22 cellular contexts compared by ENCODE assay signal in the genomic region with DNA sequence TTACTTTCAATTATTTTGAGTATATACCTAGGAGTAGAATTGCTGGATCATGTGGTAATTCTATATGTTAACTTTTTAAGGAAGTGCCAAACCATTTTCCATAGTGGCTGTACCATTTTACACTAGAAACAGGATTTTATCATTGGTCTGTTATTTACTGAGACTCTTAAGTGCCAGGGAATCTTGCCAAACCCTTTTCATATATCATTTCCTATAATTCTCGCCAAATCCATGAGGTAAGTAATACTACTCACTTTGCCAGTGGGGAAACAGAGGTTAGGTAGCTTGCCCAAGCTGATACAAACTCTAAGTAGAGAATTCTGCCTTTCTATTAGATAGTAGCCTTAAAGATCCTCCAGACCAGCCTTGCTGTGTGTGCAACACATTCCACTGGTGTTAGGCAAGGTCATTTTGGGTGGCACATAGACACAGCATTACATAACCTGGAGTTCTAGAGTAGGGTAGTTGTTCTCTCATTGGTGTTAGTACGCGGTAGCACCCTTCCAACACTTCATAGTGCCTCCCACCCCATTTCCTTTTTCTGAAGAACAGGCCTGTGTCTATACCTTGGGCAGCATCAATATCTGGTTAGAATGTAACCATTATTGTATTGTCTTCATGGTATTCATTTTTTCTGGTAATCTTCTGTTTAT.
A peak's percentile ranks its signal among the peaks of the same experiment; 100 is the strongest.
DNase-seq lines count a peak whose midpoint lies in the region; ATAC-seq, FAIRE-seq and TF ChIP-seq lines count a peak whose summit lies in the region.
"Had no signal": no experiment of that assay in that cellular context is flagged by ENCODE, and none has a peak within 500 bp of the region (broad histone marks: within the 10 kb centered on the region; RNA-seq: fewer than 3 reads in every experiment).

No MANE protein-coding gene starts in this region.

- ATAC-seq in naive B cell (ENCODE audit: low read depth in 2 of 2) (no peak), HG02642 (IDR thresholded peaks at IDR 0.05; ENCODE audit: poor library complexity, unreplicated experiment) (no peak), GM18505 (IDR thresholded peaks at IDR 0.05; ENCODE audit: unreplicated experiment) (no peak)

- no peaks in the 10 kb centered on the region for H3K9me3 Mint-ChIP-seq in naive B cell
- no peaks in the 10 kb centered on the region for H3K9me3 Mint-ChIP-seq in MCF 10A (ENCODE audit: unreplicated experiment)
- H3K9me3 Mint-ChIP-seq: nephron progenitor cell had no signal

- peaks cover 10 to 99% (median 54%) of the 10 kb centered on the region in 11 experiments; a peak in 21 of 22 replicates for H4K20me1 ChIP-seq in BLaER1 treated with 17β-estradiol and CSF1 and Interleukin-3, amounts not matched to agents 10 nM and 100 nM
- H4K20me1 ChIP-seq in endothelial cell of umbilical vein (replicated peaks; ENCODE audit: control insufficient read depth, extremely low read depth, insufficient read depth, low read length): peaks cover 10% of the 10 kb centered on the region

- peaks cover 75 to 100% (median 91%) of the 10 kb centered on the region in 10 experiments for H3K4me1 ChIP-seq in BLaER1 treated with 17β-estradiol and CSF1 and Interleukin-3, amounts not matched to agents 10 nM and 100 nM
- peaks cover 35% of the 10 kb centered on the region for H3K4me1 ChIP-seq in endothelial cell of umbilical vein (ENCODE audit: control insufficient read depth, extremely low read depth, insufficient read depth, low read length)

- peaks cover 90% of the 10 kb centered on the region for H3K79me2 ChIP-seq in endothelial cell of umbilical vein (ENCODE audit: control insufficient read depth, insufficient read depth, low read length)

- DNase-seq in LNCaP clone FGC (ENCODE audit: low read depth) (peak; percentile 55), endothelial cell of umbilical vein (ENCODE audit: low read depth, low spot score) (peak; percentile 66), naive B cell (no peak), MCF 10A (ENCODE audit: unreplicated experiment) (no peak), UCSD-AML1 (lab: John Stamatoyannopoulos, UW; ENCODE audit: unreplicated experiment) (no peak)
- DNase-seq: activated CD4-positive, alpha-beta T cell treated with anti-CD3 and anti-CD28 coated beads, Interleukin-2, amount 50 U/mL, for 48 hours; activated naive CD4-positive, alpha-beta T cell treated with Interleukin-2 at 50 U/mL for 16 hours; cerebellar nuclear complex; DMS79 treated with DMSO at 0.1 percent for 48 hours; effector memory CD4-positive, alpha-beta T cell; mesenchymal stem cell; NCI-H1092; NCI-H2081 treated with DMSO at 0.1 percent for 48 hours; NCI-H524 treated with DMSO at 0.1 percent for 48 hours; nephron progenitor cell; spleen; substantia nigra had no signal

- dilution Hi-C loops in endothelial cell of umbilical vein (cut with MboI; ENCODE audit: extremely low pct_ligation_motif_present, low sequenced_read_pairs): no loop called here

- H3K36me3 Mint-ChIP-seq in naive B cell: no peaks in the 10 kb centered on the region
- H3K36me3 Mint-ChIP-seq in MCF 10A (ENCODE audit: insufficient read depth, unreplicated experiment): peaks cover 6% of the 10 kb centered on the region

- no peak overlapping the region for H2AFZ ChIP-seq in endothelial cell of umbilical vein (ENCODE audit: low read depth, low read length)

- TF ChIP-seq CTCF in LNCaP clone FGC (IDR thresholded peaks at IDR 0.05; ENCODE audit: control insufficient read depth, extremely low read depth, insufficient read depth): no peak
- no peak for TF ChIP-seq CTCF in endothelial cell of umbilical vein (IDR thresholded peaks at IDR 0.05; ENCODE audit: extremely low read depth in 1 of 2, insufficient read depth in 1 of 2, low read depth in 1 of 2, low read length in 2 of 2)
- TF ChIP-seq CTCF in MCF 10A (IDR thresholded peaks at IDR 0.05; ENCODE audit: unreplicated experiment): no peak

- H3K27ac ChIP-seq in BLaER1 treated with 17β-estradiol and CSF1 and Interleukin-3, amounts not matched to agents 10 nM and 100 nM: peak overlapping the region in 2 of 11 experiments; percentile 14 to 87; a peak in 4 of 22 replicates
- H3K27ac ChIP-seq in endothelial cell of umbilical vein (ENCODE audit: insufficient read depth, low read depth, low read length): no peak overlapping the region
- H3K27ac ChIP-seq: prostate gland, spleen had no signal

- POLR2A ChIA-PET in endothelial cell of umbilical vein (lab: Charles Lee): no interaction called here
- POLR2A ChIA-PET in MCF 10A (lab: Yijun Ruan, JAX): interaction anchor here (1.0 to 1.2 kb wide), 2 partner anchors 37 to 102 kb away, joined by 3 read pairs; no protein-coding TSS in a partner anchor

- no peak for FAIRE-seq in endothelial cell of umbilical vein (lab: Jason Lieb, UNC)
- FAIRE-seq: islet of Langerhans had no signal

- H3K36me3 ChIP-seq in BLaER1 treated with 17β-estradiol and CSF1 and Interleukin-3, amounts not matched to agents 10 nM and 100 nM: peaks cover 0 to 44% (median 9%) of the 10 kb centered on the region in 11 experiments; a peak in 10 of 22 replicates
- no peaks in the 10 kb centered on the region for H3K36me3 ChIP-seq in endothelial cell of umbilical vein (ENCODE audit: control insufficient read depth in 2 of 2, extremely low read depth in 1 of 2, insufficient read depth in 2 of 2, low read length in 2 of 2)
- H3K36me3 ChIP-seq: prostate gland, spleen had no signal

- intact Hi-C loops in endothelial cell of umbilical vein (cut with micrococcal nuclease) (no loop called here), MCF 10A (cut with micrococcal nuclease) (no loop called here)

- H3K27ac Mint-ChIP-seq in naive B cell (peak overlapping the region in 4 of 6 donors; percentile 3 to 87 (median 54)), MCF 10A (ENCODE audit: low read depth, unreplicated experiment) (no peak overlapping the region)
- H3K27ac Mint-ChIP-seq: nephron progenitor cell had no signal

- H3K27me3 Mint-ChIP-seq in naive B cell (no peaks in the 10 kb centered on the region), MCF 10A (ENCODE audit: insufficient read depth, unreplicated experiment) (no peaks in the 10 kb centered on the region)

- H3K9me1 ChIP-seq in endothelial cell of umbilical vein (replicated peaks; ENCODE audit: control insufficient read depth, extremely low read depth, insufficient read depth, low read length): no peaks in the 10 kb centered on the region

- H3K4me2 ChIP-seq in BLaER1 treated with 17β-estradiol and CSF1 and Interleukin-3, amounts not matched to agents 10 nM and 100 nM: peak overlapping the region in 8 of 11 experiments; percentile 1 to 95 (median 84); a peak in 8 of 22 replicates
- no peak overlapping the region for H3K4me2 ChIP-seq in endothelial cell of umbilical vein (ENCODE audit: insufficient read depth, low read length)

- BruUV-seq in endothelial cell of umbilical vein (replicated peaks; lab: Mats Ljungman, UMichigan) (no TSS peak), MCF 10A (replicated peaks; lab: Mats Ljungman, UMichigan) (no TSS peak)

- no peak overlapping the region for H3K4me3 Mint-ChIP-seq in naive B cell
- no peak overlapping the region for H3K4me3 Mint-ChIP-seq in MCF 10A (ENCODE audit: unreplicated experiment)
- H3K4me3 Mint-ChIP-seq: nephron progenitor cell had no signal

- no peak overlapping the region for H3K9ac ChIP-seq in BLaER1 treated with 17β-estradiol and CSF1 and Interleukin-3, amounts not matched to agents 10 nM and 100 nM
- no peak overlapping the region for H3K9ac ChIP-seq in endothelial cell of umbilical vein (replicated peaks; ENCODE audit: extremely low read depth, insufficient read depth, low read length)

- H3K4me1 Mint-ChIP-seq in naive B cell: peaks cover 71 to 88% (median 78%) of the 10 kb centered on the region in 3 donors
- H3K4me1 Mint-ChIP-seq in MCF 10A (ENCODE audit: insufficient read depth, unreplicated experiment): peaks cover 22% of the 10 kb centered on the region

- no peak overlapping the region for H3K4me3 ChIP-seq in BLaER1 treated with 17β-estradiol and CSF1 and Interleukin-3, amounts not matched to agents 10 nM and 100 nM
- no peak overlapping the region for H3K4me3 ChIP-seq in LNCaP clone FGC (ENCODE audit: low read depth, low read length)
- no peak overlapping the region for H3K4me3 ChIP-seq in endothelial cell of umbilical vein (replicated peaks in 1 of 3; ENCODE audit: insufficient read depth in 1 of 3, low read depth in 1 of 3, low read length in 3 of 3)
- H3K4me3 ChIP-seq: prostate gland, spleen had no signal

- TF ChIP-seq POLR2A in endothelial cell of umbilical vein (IDR thresholded peaks at IDR 0.05; ENCODE audit: low read depth, low read length) (no peak), GM18505 (IDR thresholded peaks at IDR 0.05; ENCODE audit: borderline replicate concordance, extremely low read depth, insufficient read depth, insufficient read length) (no peak)

- no peaks in the 10 kb centered on the region for H3K27me3 ChIP-seq in BLaER1 treated with 17β-estradiol and CSF1 and Interleukin-3, amounts not matched to agents 10 nM and 100 nM
- no peaks in the 10 kb centered on the region for H3K27me3 ChIP-seq in endothelial cell of umbilical vein (ENCODE audit: control insufficient read depth in 2 of 2, insufficient read depth in 2 of 2, low read length in 2 of 2)
- H3K27me3 ChIP-seq: spleen had no signal

- H3K9me3 ChIP-seq in BLaER1 treated with 17β-estradiol and CSF1 and Interleukin-3, amounts not matched to agents 10 nM and 100 nM (replicated peaks in 1 of 11): no peaks in the 10 kb centered on the region
- no peaks in the 10 kb centered on the region for H3K9me3 ChIP-seq in endothelial cell of umbilical vein (replicated peaks; ENCODE audit: control insufficient read depth, insufficient read depth, low read length)
- H3K9me3 ChIP-seq: prostate gland, spleen had no signal

- CTCF ChIA-PET in endothelial cell of umbilical vein (lab: Charles Lee): interaction anchor here (0.6 kb wide), 1 partner anchor 30 kb away, joined by 3 read pairs; no protein-coding TSS in a partner anchor
- CTCF ChIA-PET in MCF 10A (lab: Yijun Ruan, JAX): no interaction called here

TF ChIP-seq in endothelial cell of umbilical vein, 7 proteins besides CTCF, POLR2A, EP300 and RAD21:
- TF ChIP-seq GATA2 (IDR thresholded peaks at IDR 0.05; ENCODE audit: insufficient read depth, insufficient read length, low read depth, low read length): no peak

Comparison
In these comparisons a context has a peak if more than half of its experiments do, and no peak if none do; other contexts are left out.
1. DNase-seq: peak in LNCaP clone FGC (single experiment) and endothelial cell of umbilical vein (single experiment); none in naive B cell (single experiment), MCF 10A (single experiment) and UCSD-AML1 (single experiment).